8 cellular contexts compared by ENCODE assay signal in the genomic region with DNA sequence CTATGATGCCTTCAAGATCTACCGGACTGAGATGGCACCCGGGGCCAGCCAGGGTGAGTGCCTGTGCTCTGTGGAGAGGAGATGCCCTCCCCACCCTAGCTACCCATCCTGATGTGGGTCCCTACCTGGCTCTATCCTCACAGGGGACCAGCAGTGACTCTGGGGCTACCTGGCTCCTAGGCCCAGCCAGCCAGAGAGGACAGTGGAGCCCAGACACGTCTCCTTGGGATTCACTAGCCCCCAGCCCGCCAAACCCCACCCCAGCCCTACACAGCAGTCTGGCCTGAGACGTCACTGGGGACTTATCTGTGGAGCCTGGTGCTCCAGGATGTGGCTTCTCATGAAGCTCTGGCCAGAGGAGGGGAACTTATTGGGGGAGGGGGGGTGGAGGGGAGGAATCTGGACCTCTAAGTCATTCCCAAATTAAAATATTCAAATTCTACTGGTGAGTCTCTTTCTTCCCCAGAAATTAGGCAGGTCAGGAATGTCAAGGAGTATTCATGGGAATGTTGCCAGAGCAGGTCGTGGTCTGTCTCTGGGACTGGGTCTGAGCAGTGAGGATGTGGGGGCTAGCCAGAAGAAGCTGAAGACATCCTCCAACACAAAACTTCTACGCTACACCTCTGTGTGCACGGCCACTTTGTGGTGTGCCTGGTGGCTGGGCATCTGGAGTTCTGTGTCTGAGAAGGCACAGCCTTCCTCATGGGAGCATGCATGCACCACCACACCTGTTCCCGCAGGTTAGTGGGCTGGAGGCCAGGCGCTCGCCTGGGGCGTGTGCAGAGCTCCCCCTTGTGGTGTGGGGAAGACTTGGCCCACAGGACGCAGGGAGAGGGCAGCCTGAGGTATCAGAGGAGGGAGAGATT. TPM values are rescaled to one million over a fixed set of nuclear protein-coding genes. Genes with fewer than 3 reads are reported as not detected.
DNase-seq lines count a peak whose midpoint lies in the region; ATAC-seq and TF ChIP-seq lines count a peak whose summit lies in the region.

No MANE protein-coding gene starts in this region.

- H3K9me3 ChIP-seq in OCI-LY3 (ENCODE audit: insufficient read depth, low read length) (no peaks in the 10 kb centered on the region), prostate gland (no peaks in the 10 kb centered on the region), vagina (no peaks in the 10 kb centered on the region)

- H3K4me3 ChIP-seq in HFF-Myc (replicated peaks; ENCODE audit: low read depth, low read length) (no peak overlapping the region), OCI-LY3 (ENCODE audit: low read length) (no peak overlapping the region), foreskin fibroblast (ENCODE audit: low read depth in 1 of 2, low read length in 2 of 2) (no peak overlapping the region), prostate gland (no peak overlapping the region), vagina (no peak overlapping the region)

- H3K4me1 Mint-ChIP-seq in CD14-positive monocyte, result no peaks in the 10 kb centered on the region
- H3K4me1 Mint-ChIP-seq in activated T-cell treated with anti-CD3 and anti-CD28 coated beads, Interleukin-2, amount 50 U/mL, for 72 hours (ENCODE audit: low read depth), result no peaks in the 10 kb centered on the region

- TF ChIP-seq CTCF in CD14-positive monocyte (IDR thresholded peaks at IDR 0.05) (peak; percentile 95), HFF-Myc (IDR thresholded peaks at IDR 0.05; ENCODE audit: low read depth, low read length, missing control alignments) (peak; percentile 98), OCI-LY3 (IDR thresholded peaks at IDR 0.05; ENCODE audit: low read depth, low read length) (peak; percentile 97), foreskin fibroblast (IDR thresholded peaks at IDR 0.05; ENCODE audit: low read depth, low read length) (peak; percentile 96), prostate gland (IDR thresholded peaks at IDR 0.05) (peak; percentile 85 to 98 (median 96)), vagina (IDR thresholded peaks at IDR 0.05) (peak; percentile 74 to 88 (median 83))

- H3K79me2 ChIP-seq in OCI-LY3 (ENCODE audit: low read length), result no peaks in the 10 kb centered on the region

- 38% methylated on average over 13 of the region's 13 CpGs for WGBS in prostate gland

- H3K27me3 Mint-ChIP-seq in CD14-positive monocyte (ENCODE audit: low read depth in 3 of 3), result peaks cover 3 to 13% (median 10%) of the 10 kb centered on the region in 3 donors
- no peaks in the 10 kb centered on the region for H3K27me3 Mint-ChIP-seq in activated T-cell treated with anti-CD3 and anti-CD28 coated beads, Interleukin-2, amount 50 U/mL, for 72 hours (ENCODE audit: low read depth)

- peaks cover 0 to 1% (median 0%) of the 10 kb centered on the region in 7 donors for H3K9me3 Mint-ChIP-seq in CD14-positive monocyte
- H3K9me3 Mint-ChIP-seq in activated T-cell treated with anti-CD3 and anti-CD28 coated beads, Interleukin-2, amount 50 U/mL, for 72 hours, result no peaks in the 10 kb centered on the region

- peak; percentile 81 to 84 for ATAC-seq in activated T-cell treated with anti-CD3 and anti-CD28 coated beads, Interleukin-2, amount 50 U/mL, for 72 hours (replicated peaks in 1 of 2)
- no peak for ATAC-seq in HG02852 (IDR thresholded peaks at IDR 0.05; ENCODE audit: unreplicated experiment)

- H2AFZ ChIP-seq in OCI-LY3 (ENCODE audit: low read depth, low read length), result no peak overlapping the region

- H3K4me1 ChIP-seq in OCI-LY3 (ENCODE audit: low read length), result no peaks in the 10 kb centered on the region
- no peaks in the 10 kb centered on the region for H3K4me1 ChIP-seq in prostate gland (replicated peaks)
- no peaks in the 10 kb centered on the region for H3K4me1 ChIP-seq in vagina

- H3K27me3 ChIP-seq in OCI-LY3 (ENCODE audit: low read depth, low read length), result peaks cover 11% of the 10 kb centered on the region
- H3K27me3 ChIP-seq in prostate gland (replicated peaks; ENCODE audit: insufficient read depth), result no peaks in the 10 kb centered on the region
- no peaks in the 10 kb centered on the region for H3K27me3 ChIP-seq in vagina

- H3K27ac Mint-ChIP-seq in CD14-positive monocyte, result no peak overlapping the region
- no peak overlapping the region for H3K27ac Mint-ChIP-seq in activated T-cell treated with anti-CD3 and anti-CD28 coated beads, Interleukin-2, amount 50 U/mL, for 72 hours

- H3K4me2 ChIP-seq in OCI-LY3 (ENCODE audit: low read length), result no peak overlapping the region

- H3K9ac ChIP-seq in OCI-LY3 (ENCODE audit: low read length), result no peak overlapping the region

- H3K4me3 Mint-ChIP-seq in CD14-positive monocyte, result no peak overlapping the region
- H3K4me3 Mint-ChIP-seq in activated T-cell treated with anti-CD3 and anti-CD28 coated beads, Interleukin-2, amount 50 U/mL, for 72 hours, result no peak overlapping the region

- H3K27ac ChIP-seq in OCI-LY3 (ENCODE audit: low read length) (no peak overlapping the region), prostate gland (no peak overlapping the region), vagina (no peak overlapping the region)

- H3K36me3 Mint-ChIP-seq in CD14-positive monocyte, result no peaks in the 10 kb centered on the region
- no peaks in the 10 kb centered on the region for H3K36me3 Mint-ChIP-seq in activated T-cell treated with anti-CD3 and anti-CD28 coated beads, Interleukin-2, amount 50 U/mL, for 72 hours (ENCODE audit: insufficient read depth in 2 of 2)

- no peaks in the 10 kb centered on the region for H3K36me3 ChIP-seq in OCI-LY3 (replicated peaks; ENCODE audit: low read depth, low read length)
- no peaks in the 10 kb centered on the region for H3K36me3 ChIP-seq in prostate gland
- H3K36me3 ChIP-seq in vagina, result no peaks in the 10 kb centered on the region

- intact Hi-C loops in CD14-positive monocyte (cut with micrococcal nuclease), result loop anchor here in 1 of 2 donors (1.0 kb wide), 1 partner anchor 114 kb away; no protein-coding TSS in a partner anchor
- intact Hi-C loops in prostate gland (cut with DNase I), result loop anchor here (1.0 to 5.0 kb wide), 2 partner anchors 51 to 117 kb away; no protein-coding TSS in a partner anchor
- intact Hi-C loops in vagina (cut with DNase I), result no loop called here

- no peak for DNase-seq in CD14-positive monocyte (ENCODE audit: low spot score)
- no peak for DNase-seq in HFF-Myc (ENCODE audit: extremely low read depth, low read depth)
- DNase-seq in activated T-cell treated with anti-CD3 and anti-CD28 coated beads, Interleukin-2, amount 50 U/mL, for 72 hours, result peak; percentile 72
- peak; percentile 4 to 63 for DNase-seq in foreskin fibroblast
- DNase-seq in prostate gland (ENCODE audit: low spot score), result peak; percentile 83
- no peak for DNase-seq in vagina (ENCODE audit: extremely low spot score in 2 of 2)

- H4K20me1 ChIP-seq in OCI-LY3 (ENCODE audit: insufficient read depth, low read length), result no peaks in the 10 kb centered on the region

- TF ChIP-seq POLR2A in prostate gland (IDR thresholded peaks at IDR 0.05) (no peak), vagina (IDR thresholded peaks at IDR 0.05) (no peak)

RNA-seq across cellular contexts. Expression of a gene that starts 2.7 kb away (rescaled TPM):
- polyA plus RNA-seq in CD14-positive monocyte, result 1 to 10 TPM in 1 of 2 donors, under 1 TPM in 1; 0.93 to 1.1 TPM
- total RNA-seq in activated T-cell treated with anti-CD3 and anti-CD28 coated beads, Interleukin-2, amount 50 U/mL, for 72 hours, result under 1 TPM in 1 of 2 donors, not detected in 1; 0.30 TPM
- total RNA-seq in prostate gland, result 1 to 10 TPM in 1 of 2 donors, not detected in 1; 1.5 TPM
- not detected for total RNA-seq in vagina

RNA-seq across cellular contexts. Expression of a gene that starts 7.0 kb away (rescaled TPM):
- polyA plus RNA-seq in CD14-positive monocyte, result not detected
- not detected for total RNA-seq in activated T-cell treated with anti-CD3 and anti-CD28 coated beads, Interleukin-2, amount 50 U/mL, for 72 hours
- not detected for total RNA-seq in prostate gland
- not detected for total RNA-seq in vagina

RNA-seq across cellular contexts. Expression of a gene that starts 14.6 kb away (rescaled TPM):
- not detected for polyA plus RNA-seq in CD14-positive monocyte
- under 1 TPM in 1 of 2 donors, not detected in 1; 0.19 TPM for total RNA-seq in activated T-cell treated with anti-CD3 and anti-CD28 coated beads, Interleukin-2, amount 50 U/mL, for 72 hours
- total RNA-seq in prostate gland, result 10 to 100 TPM; 26.5 to 53.2 TPM
- total RNA-seq in vagina, result 32.4 TPM

RNA-seq across cellular contexts. Expression of a gene that starts 26.9 kb away (rescaled TPM):
- not detected for polyA plus RNA-seq in CD14-positive monocyte
- 1 to 10 TPM; 6.3 to 8.6 TPM for total RNA-seq in activated T-cell treated with anti-CD3 and anti-CD28 coated beads, Interleukin-2, amount 50 U/mL, for 72 hours
- total RNA-seq in prostate gland, result 100 to 1,000 TPM; 207 to 351 TPM
- 37.8 TPM for total RNA-seq in vagina

RNA-seq across cellular contexts. Expression of a gene that starts 28.5 kb away (rescaled TPM):
- not detected for polyA plus RNA-seq in CD14-positive monocyte
- 1 to 10 TPM in 1 of 2 donors, under 1 TPM in 1; 0.65 to 2.1 TPM for total RNA-seq in activated T-cell treated with anti-CD3 and anti-CD28 coated beads, Interleukin-2, amount 50 U/mL, for 72 hours
- 1 to 10 TPM in 1 of 2 donors, not detected in 1; 3.1 TPM for total RNA-seq in prostate gland
- not detected for total RNA-seq in vagina

Comparison
In these comparisons a context has a peak if more than half of its experiments do, and no peak if none do; other contexts are left out.
1. DNase-seq: peak in activated T-cell treated with anti-CD3 and anti-CD28 coated beads, Interleukin-2, amount 50 U/mL, for 72 hours (2 of 2), foreskin fibroblast (2 of 2) and prostate gland (single experiment); none in CD14-positive monocyte (single experiment), HFF-Myc (single experiment) and vagina (0 of 2).
2. RNA of a gene that starts 14.6 kb away (total RNA-seq): 26.5 to 53.2 TPM in prostate gland and 32.4 TPM in vagina (single experiment); 0.19 TPM in activated T-cell treated with anti-CD3 and anti-CD28 coated beads, Interleukin-2, amount 50 U/mL, for 72 hours; every median in the first group is over 10 times any median in the second.
3. Peak in every context shown above with its lines, with median percentiles within 50 percentile points of each other: CTCF ChIP-seq.